Comparison of ENCODE assay signal across 15 cellular contexts in the genomic region with DNA sequence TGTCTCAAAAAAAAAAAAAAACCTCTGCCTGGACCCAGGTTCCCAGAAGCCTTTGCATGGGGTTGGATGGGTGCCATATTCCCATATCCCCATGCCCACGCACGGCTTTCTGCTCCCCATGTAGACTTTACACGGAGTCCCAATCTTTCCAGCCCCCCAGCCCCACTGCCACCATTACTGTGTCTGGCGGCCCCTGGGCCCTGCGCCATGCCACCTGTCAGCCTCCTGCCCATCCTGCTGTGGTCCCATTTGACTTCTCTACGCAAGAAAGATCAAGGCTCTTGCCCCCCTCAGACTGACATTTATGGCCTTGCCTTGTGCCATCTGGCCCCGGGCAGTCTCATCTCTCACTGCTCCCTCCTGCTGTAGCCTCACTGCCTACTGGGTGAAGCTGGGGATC. TPM values are rescaled to one million over a fixed set of nuclear protein-coding genes. Genes with fewer than 3 reads are reported as not detected.
DNase-seq lines count a peak whose midpoint lies in the region; ATAC-seq and TF ChIP-seq lines count a peak whose summit lies in the region.
"Had no signal": no experiment of that assay in that cellular context is flagged by ENCODE, and none has a peak within 500 bp of the region (broad histone marks: within the 10 kb centered on the region; RNA-seq: fewer than 3 reads in every experiment).

No MANE protein-coding gene starts in this region.

- CTCF ChIA-PET in activated CD4-positive, alpha-beta T cell treated with anti-CD3 and anti-CD28 coated beads, Interleukin-2, amount 10 ng/mL, durations not matched to agents 7 days and 5 days (lab: Charles Lee): interaction anchor here (1.1 to 1.6 kb wide), 2 partner anchors 14 to 275 kb away, joined by 3 to 11 read pairs; no protein-coding TSS in a partner anchor
- CTCF ChIA-PET in activated CD4-positive, alpha-beta T cell treated with anti-CD3 and anti-CD28 coated beads for 36 hours (lab: Charles Lee): interaction anchor here (2.8 kb wide), 1 partner anchor 14 kb away, joined by 9 read pairs; no protein-coding TSS in a partner anchor

- TF ChIP-seq CTCF in chondrocyte (IDR thresholded peaks at IDR 0.05): no peak

- peaks cover 5% of the 10 kb centered on the region for H3K4me1 Mint-ChIP-seq in activated CD4-positive, alpha-beta T cell treated with anti-CD3 and anti-CD28 coated beads, Interleukin-2, amount 10 ng/mL, durations not matched to agents 7 days and 5 days
- H3K4me1 Mint-ChIP-seq in activated CD4-positive, alpha-beta T cell treated with anti-CD3 and anti-CD28 coated beads for 36 hours: no peaks in the 10 kb centered on the region
- peaks cover 24% of the 10 kb centered on the region for H3K4me1 Mint-ChIP-seq in chondrocyte (ENCODE audit: low read depth)
- H3K4me1 Mint-ChIP-seq in stimulated activated effector memory CD8-positive, alpha-beta T cell treated with anti-CD3 and anti-CD28 coated beads, Interleukin-12 subunit alpha, Interleukin-12 subunit beta, amount 100 ng/mL, for 72 hours: peaks cover 43% of the 10 kb centered on the region

- H3K27me3 Mint-ChIP-seq in activated CD4-positive, alpha-beta T cell treated with anti-CD3 and anti-CD28 coated beads, Interleukin-2, amount 10 ng/mL, durations not matched to agents 7 days and 5 days: no peaks in the 10 kb centered on the region
- H3K27me3 Mint-ChIP-seq in activated CD4-positive, alpha-beta T cell treated with anti-CD3 and anti-CD28 coated beads for 36 hours: no peaks in the 10 kb centered on the region
- no peaks in the 10 kb centered on the region for H3K27me3 Mint-ChIP-seq in chondrocyte (ENCODE audit: low read depth)

- no peak overlapping the region for H3K4me3 Mint-ChIP-seq in activated CD4-positive, alpha-beta T cell treated with anti-CD3 and anti-CD28 coated beads, Interleukin-2, amount 10 ng/mL, durations not matched to agents 7 days and 5 days
- H3K4me3 Mint-ChIP-seq in activated CD4-positive, alpha-beta T cell treated with anti-CD3 and anti-CD28 coated beads for 36 hours: no peak overlapping the region
- no peak overlapping the region for H3K4me3 Mint-ChIP-seq in chondrocyte (ENCODE audit: unreplicated experiment)
- H3K4me3 Mint-ChIP-seq in stimulated activated effector memory CD8-positive, alpha-beta T cell treated with anti-CD3 and anti-CD28 coated beads, Interleukin-12 subunit alpha, Interleukin-12 subunit beta, amount 100 ng/mL, for 72 hours: no peak overlapping the region

- no peak for ATAC-seq in activated CD4-positive, alpha-beta T cell treated with anti-CD3 and anti-CD28 coated beads for 36 hours
- ATAC-seq in stimulated activated effector memory CD8-positive, alpha-beta T cell treated with anti-CD3 and anti-CD28 coated beads, Interleukin-12 subunit alpha, Interleukin-12 subunit beta, amount 100 ng/mL, for 72 hours: no peak
- ATAC-seq in HG02938 (IDR thresholded peaks at IDR 0.05; ENCODE audit: unreplicated experiment): no peak

- H3K36me3 Mint-ChIP-seq in activated CD4-positive, alpha-beta T cell treated with anti-CD3 and anti-CD28 coated beads, Interleukin-2, amount 10 ng/mL, durations not matched to agents 7 days and 5 days (ENCODE audit: low read depth): peaks cover 41% of the 10 kb centered on the region
- peaks cover 38% of the 10 kb centered on the region for H3K36me3 Mint-ChIP-seq in activated CD4-positive, alpha-beta T cell treated with anti-CD3 and anti-CD28 coated beads for 36 hours (ENCODE audit: low read depth)
- peaks cover 15% of the 10 kb centered on the region for H3K36me3 Mint-ChIP-seq in chondrocyte (ENCODE audit: low read depth)
- H3K36me3 Mint-ChIP-seq in stimulated activated effector memory CD8-positive, alpha-beta T cell treated with anti-CD3 and anti-CD28 coated beads, Interleukin-12 subunit alpha, Interleukin-12 subunit beta, amount 100 ng/mL, for 72 hours: peaks cover 76% of the 10 kb centered on the region

- no peak for DNase-seq in activated CD4-positive, alpha-beta T cell treated with anti-CD3 and anti-CD28 coated beads, Interleukin-2, amount 10 ng/mL, durations not matched to agents 7 days and 5 days
- no peak for DNase-seq in activated CD4-positive, alpha-beta T cell treated with anti-CD3 and anti-CD28 coated beads for 36 hours
- peak; percentile 91 for DNase-seq in NCI-H1694 treated with DMSO at 0.1 percent for 48 hours (lab: John Stamatoyannopoulos, UW)
- DNase-seq in chondrocyte (ENCODE audit: low spot score): no peak
- no peak for DNase-seq in stimulated activated effector memory CD8-positive, alpha-beta T cell treated with anti-CD3 and anti-CD28 coated beads, Interleukin-12 subunit alpha, Interleukin-12 subunit beta, amount 100 ng/mL, for 72 hours (ENCODE audit: low spot score in 2 of 2)
- DNase-seq in NCI-H1048 (lab: John Stamatoyannopoulos, UW): no peak
- no peak for DNase-seq in stimulated activated naive CD4-positive, alpha-beta T cell (lab: John Stamatoyannopoulos, UW)
- DNase-seq: dermis blood vessel endothelial cell; esophagus squamous epithelium; GF-D8; NCI-H82; stimulated activated CD4-positive, alpha-beta T cell treated with anti-CD3 and anti-CD28 coated beads, Interleukin-15, amount 100 ng/mL, for 24 hours; T-helper 9 cell had no signal

- peak overlapping the region; percentile 42 for H3K27ac Mint-ChIP-seq in activated CD4-positive, alpha-beta T cell treated with anti-CD3 and anti-CD28 coated beads, Interleukin-2, amount 10 ng/mL, durations not matched to agents 7 days and 5 days
- H3K27ac Mint-ChIP-seq in activated CD4-positive, alpha-beta T cell treated with anti-CD3 and anti-CD28 coated beads for 36 hours: no peak overlapping the region
- peak overlapping the region; percentile 27 for H3K27ac Mint-ChIP-seq in chondrocyte (ENCODE audit: unreplicated experiment)
- H3K27ac Mint-ChIP-seq in stimulated activated effector memory CD8-positive, alpha-beta T cell treated with anti-CD3 and anti-CD28 coated beads, Interleukin-12 subunit alpha, Interleukin-12 subunit beta, amount 100 ng/mL, for 72 hours: peak overlapping the region; percentile 81
- H3K27ac Mint-ChIP-seq: activated T-helper 2 cell treated with anti-CD3 and anti-CD28 coated beads, Interferon-gamma antibody, Interleukin-2, Interleukin-4, amounts not matched to agents 10 μg/mL and 5 μg/mL and 100 μg/mL, durations not matched to agents 14 hours and 24 hours and 36 hours had no signal

- intact Hi-C loops in activated CD4-positive, alpha-beta T cell treated with anti-CD3 and anti-CD28 coated beads for 36 hours (cut with DNase I, micrococcal nuclease): no loop called here

- POLR2A ChIA-PET in activated CD4-positive, alpha-beta T cell treated with anti-CD3 and anti-CD28 coated beads, Interleukin-2, amount 10 ng/mL, durations not matched to agents 7 days and 5 days (lab: Charles Lee): no interaction called here
- POLR2A ChIA-PET in activated CD4-positive, alpha-beta T cell treated with anti-CD3 and anti-CD28 coated beads for 36 hours (lab: Charles Lee): no interaction called here

- H3K9me3 Mint-ChIP-seq in activated CD4-positive, alpha-beta T cell treated with anti-CD3 and anti-CD28 coated beads, Interleukin-2, amount 10 ng/mL, durations not matched to agents 7 days and 5 days: no peaks in the 10 kb centered on the region
- H3K9me3 Mint-ChIP-seq in activated CD4-positive, alpha-beta T cell treated with anti-CD3 and anti-CD28 coated beads for 36 hours (ENCODE audit: low read depth): no peaks in the 10 kb centered on the region
- no peaks in the 10 kb centered on the region for H3K9me3 Mint-ChIP-seq in chondrocyte (ENCODE audit: low read depth)
- no peaks in the 10 kb centered on the region for H3K9me3 Mint-ChIP-seq in stimulated activated effector memory CD8-positive, alpha-beta T cell treated with anti-CD3 and anti-CD28 coated beads, Interleukin-12 subunit alpha, Interleukin-12 subunit beta, amount 100 ng/mL, for 72 hours
- H3K9me3 Mint-ChIP-seq: activated T-helper 2 cell treated with anti-CD3 and anti-CD28 coated beads, Interferon-gamma antibody, Interleukin-2, Interleukin-4, amounts not matched to agents 10 μg/mL and 5 μg/mL and 100 μg/mL, durations not matched to agents 14 hours and 24 hours and 36 hours had no signal

RNA-seq across cellular contexts. Expression of a gene that starts 6.5 kb away (rescaled TPM):
- 10 to 100 TPM; 53.7 to 62.3 TPM for total RNA-seq in activated CD4-positive, alpha-beta T cell treated with anti-CD3 and anti-CD28 coated beads, Interleukin-2, amount 10 ng/mL, durations not matched to agents 7 days and 5 days
- total RNA-seq in activated CD4-positive, alpha-beta T cell treated with anti-CD3 and anti-CD28 coated beads for 36 hours: 10 to 100 TPM; 14.5 to 23.9 TPM
- 75.3 to 83.8 TPM (median 77.2 TPM) in 3 replicates for total RNA-seq in chondrocyte

RNA-seq across cellular contexts. Expression of a gene that starts 15.4 kb away (rescaled TPM):
- 100 to 1,000 TPM; 100 to 122 TPM for total RNA-seq in activated CD4-positive, alpha-beta T cell treated with anti-CD3 and anti-CD28 coated beads, Interleukin-2, amount 10 ng/mL, durations not matched to agents 7 days and 5 days
- total RNA-seq in activated CD4-positive, alpha-beta T cell treated with anti-CD3 and anti-CD28 coated beads for 36 hours: 10 to 100 TPM; 46.3 to 63.3 TPM
- total RNA-seq in chondrocyte: 45.5 to 54.3 TPM (median 47.5 TPM) in 3 replicates

RNA-seq across cellular contexts. Expression of a gene that starts 29.5 kb away (rescaled TPM):
- 10 to 100 TPM; 17.2 to 17.3 TPM for total RNA-seq in activated CD4-positive, alpha-beta T cell treated with anti-CD3 and anti-CD28 coated beads, Interleukin-2, amount 10 ng/mL, durations not matched to agents 7 days and 5 days
- 10 to 100 TPM; 13.9 to 15.2 TPM for total RNA-seq in activated CD4-positive, alpha-beta T cell treated with anti-CD3 and anti-CD28 coated beads for 36 hours
- total RNA-seq in chondrocyte: 81.3 to 101 TPM (median 89.5 TPM) in 3 replicates

RNA-seq across cellular contexts. Expression of a gene that starts 32.9 kb away (rescaled TPM):
- total RNA-seq in activated CD4-positive, alpha-beta T cell treated with anti-CD3 and anti-CD28 coated beads, Interleukin-2, amount 10 ng/mL, durations not matched to agents 7 days and 5 days: 10 to 100 TPM; 16.8 to 22.4 TPM
- 10 to 100 TPM; 14.9 to 20.7 TPM for total RNA-seq in activated CD4-positive, alpha-beta T cell treated with anti-CD3 and anti-CD28 coated beads for 36 hours
- 22.2 to 25.5 TPM (median 24.4 TPM) in 3 replicates for total RNA-seq in chondrocyte

RNA-seq across cellular contexts. Expression of a gene that starts 46.6 kb away (rescaled TPM):
- total RNA-seq in activated CD4-positive, alpha-beta T cell treated with anti-CD3 and anti-CD28 coated beads, Interleukin-2, amount 10 ng/mL, durations not matched to agents 7 days and 5 days: 1 to 10 TPM; 2.5 to 4.1 TPM
- 1 to 10 TPM; 1.9 to 2.8 TPM for total RNA-seq in activated CD4-positive, alpha-beta T cell treated with anti-CD3 and anti-CD28 coated beads for 36 hours
- 1.4 to 4.3 TPM (median 2.7 TPM) in 3 replicates for total RNA-seq in chondrocyte
